Comparison of ENCODE assay signal across 1 cellular context in genomic region chr1:212594640-212595039, GRCh38.
TF ChIP-seq lines count a peak whose summit lies in the region.

No MANE protein-coding gene starts in this region.

TF ChIP-seq in IMR-90, 13 proteins besides CTCF, POLR2A, EP300 and RAD21:
- no peak for TF ChIP-seq FOS (IDR thresholded peaks at IDR 0.05; ENCODE audit: low read depth, low read length)
- TF ChIP-seq, protein P1, sequence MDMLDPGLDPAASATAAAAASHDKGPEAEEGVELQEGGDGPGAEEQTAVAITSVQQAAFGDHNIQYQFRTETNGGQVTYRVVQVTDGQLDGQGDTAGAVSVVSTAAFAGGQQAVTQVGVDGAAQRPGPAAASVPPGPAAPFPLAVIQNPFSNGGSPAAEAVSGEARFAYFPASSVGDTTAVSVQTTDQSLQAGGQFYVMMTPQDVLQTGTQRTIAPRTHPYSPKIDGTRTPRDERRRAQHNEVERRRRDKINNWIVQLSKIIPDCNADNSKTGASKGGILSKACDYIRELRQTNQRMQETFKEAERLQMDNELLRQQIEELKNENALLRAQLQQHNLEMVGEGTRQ (IDR thresholded peaks at IDR 0.05; ENCODE audit: low read depth, low read length), result no peak
